Comparison of ENCODE assay signal across 1 cellular context in the genomic region with DNA sequence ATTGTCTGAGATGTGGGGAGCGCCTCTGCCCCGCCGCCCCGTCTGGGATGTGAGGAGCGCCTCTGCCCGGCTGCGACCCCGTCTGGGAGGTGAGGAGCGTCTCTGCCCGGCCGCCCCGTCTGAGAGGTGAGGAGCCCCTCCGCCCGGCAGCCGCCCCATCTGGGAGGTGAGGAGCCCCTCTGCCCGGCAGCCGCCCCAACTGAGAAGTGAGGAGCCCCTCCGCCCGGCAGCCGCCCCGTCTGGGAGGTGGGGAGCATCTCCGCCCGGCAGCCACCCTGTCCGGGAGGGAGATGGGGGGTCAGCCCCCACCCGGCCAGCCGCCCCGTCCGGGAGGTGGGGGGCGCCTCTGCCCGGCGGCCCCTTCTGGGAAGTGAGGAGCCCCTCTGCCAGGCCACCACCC.
A peak's percentile ranks its signal among the peaks of the same experiment; 100 is the strongest.
DNase-seq lines count a peak whose midpoint lies in the region; ATAC-seq, FAIRE-seq and TF ChIP-seq lines count a peak whose summit lies in the region.
"Not testable (repeated sequence)": the region's sequence is repeated elsewhere in the genome, so short reads cannot be mapped to it uniquely, and the experiment has no call there.

No MANE protein-coding gene starts in this region.

- not testable (repeated sequence) for FAIRE-seq in K562 (lab: Jason Lieb, UNC)

- DNase-seq in K562 (ENCODE audit: extremely low read depth in 1 of 4, low spot score in 3 of 4) = not testable (repeated sequence)

- not testable (repeated sequence) for H3K4me3 ChIP-seq in K562

- not testable (repeated sequence) for BruUV-seq in K562 (replicated peaks; lab: Mats Ljungman, UMichigan)

- not testable (repeated sequence) for H3K9ac ChIP-seq in K562 (ENCODE audit: insufficient read depth in 1 of 2, low read depth in 2 of 2, low read length in 2 of 2)

- TF ChIP-seq POLR2A in K562 (conservative IDR thresholded peaks at IDR 0.05) = not testable (repeated sequence)

- H3K9me3 ChIP-seq in K562 (replicated peaks; ENCODE audit: control insufficient read depth, insufficient read depth, low read depth, low read length) = not testable (repeated sequence)

- ATAC-seq in K562 = not testable (repeated sequence)

- H3K4me2 ChIP-seq in K562 (ENCODE audit: insufficient read depth, low read length) = not testable (repeated sequence)

- POLR2A ChIA-PET in K562 (lab: Yijun Ruan, JAX) = not testable (repeated sequence)

- CTCF ChIA-PET in K562 (lab: Yijun Ruan, JAX; ENCODE audit: low intra/inter-chr PET ratio) = not testable (repeated sequence)

- not testable (repeated sequence) for TF ChIP-seq RAD21 in K562 (CRISPR knock-in tag; conservative IDR thresholded peaks at IDR 0.05 in 1 of 2, IDR thresholded peaks at IDR 0.05 in 1 of 2)

- H3K4me1 ChIP-seq in K562 (replicated peaks in 1 of 2; ENCODE audit: control insufficient read depth in 2 of 2, insufficient read depth in 2 of 2, low read length in 2 of 2) = peaks cover 6 to 15% of the 10 kb centered on the region in 2 experiments

- not testable (repeated sequence) for TF ChIP-seq EP300 in K562 (IDR thresholded peaks at IDR 0.05; ENCODE audit: low read length)

- in situ Hi-C loops in K562 (cut with MboI) = not testable (repeated sequence)

- H3K36me3 ChIP-seq in K562 (ENCODE audit: control insufficient read depth, insufficient read depth, low read length) = peaks cover 43% of the 10 kb centered on the region

- not testable (repeated sequence) for TF ChIP-seq CTCF in K562 (IDR thresholded peaks at IDR 0.05 in 2 of 3, conservative IDR thresholded peaks at IDR 0.05 in 1 of 3; ENCODE audit: insufficient read depth in 2 of 3, low read depth in 1 of 3, low read length in 3 of 3)

- not testable (repeated sequence) for H2AFZ ChIP-seq in K562 (ENCODE audit: low read depth, low read length)

- peaks cover 51% of the 10 kb centered on the region for H3K79me2 ChIP-seq in K562 (ENCODE audit: control insufficient read depth, insufficient read depth, low read length)

- intact Hi-C loops in K562 (cut with micrococcal nuclease) = not testable (repeated sequence)

- no CpG with 5 or more reads among the region's 31 CpGs for WGBS in K562 (ENCODE audit: insufficient coverage, low coverage, missing lambda C conversion rate)

- not testable (repeated sequence) for H3K27ac ChIP-seq in K562 (ENCODE audit: extremely low read depth, low read depth, low read length)

- not testable (repeated sequence) for H3K27me3 ChIP-seq in K562 (ENCODE audit: control insufficient read depth in 2 of 2, insufficient read depth in 2 of 2, low read length in 2 of 2)

- H3K9me1 ChIP-seq in K562 (ENCODE audit: control insufficient read depth, insufficient read depth, low read length) = not testable (repeated sequence)

- H4K20me1 ChIP-seq in K562 (replicated peaks; ENCODE audit: control insufficient read depth, insufficient read depth, low read length) = not testable (repeated sequence)

TF ChIP-seq in K562, 482 proteins besides CTCF, POLR2A, EP300 and RAD21:
- TF ChIP-seq POLR2G (IDR thresholded peaks at IDR 0.05; ENCODE audit: low read depth, low read length) = 0 out of 2 replicates have a peak, but pooled peaks have one; percentile 20
